ENCODE assay signal across 1 cellular context in genomic region chr2:167651406-167652151, GRCh38.
TF ChIP-seq lines count a peak whose summit lies in the region.

No MANE protein-coding gene starts in this region.

TF ChIP-seq in GM23338, 12 proteins besides CTCF, POLR2A, EP300 and RAD21 (continued from another document):
- no peak for TF ChIP-seq ZNF462 (CRISPR knock-in tag; IDR thresholded peaks at IDR 0.05)
- TF ChIP-seq, protein P1, sequence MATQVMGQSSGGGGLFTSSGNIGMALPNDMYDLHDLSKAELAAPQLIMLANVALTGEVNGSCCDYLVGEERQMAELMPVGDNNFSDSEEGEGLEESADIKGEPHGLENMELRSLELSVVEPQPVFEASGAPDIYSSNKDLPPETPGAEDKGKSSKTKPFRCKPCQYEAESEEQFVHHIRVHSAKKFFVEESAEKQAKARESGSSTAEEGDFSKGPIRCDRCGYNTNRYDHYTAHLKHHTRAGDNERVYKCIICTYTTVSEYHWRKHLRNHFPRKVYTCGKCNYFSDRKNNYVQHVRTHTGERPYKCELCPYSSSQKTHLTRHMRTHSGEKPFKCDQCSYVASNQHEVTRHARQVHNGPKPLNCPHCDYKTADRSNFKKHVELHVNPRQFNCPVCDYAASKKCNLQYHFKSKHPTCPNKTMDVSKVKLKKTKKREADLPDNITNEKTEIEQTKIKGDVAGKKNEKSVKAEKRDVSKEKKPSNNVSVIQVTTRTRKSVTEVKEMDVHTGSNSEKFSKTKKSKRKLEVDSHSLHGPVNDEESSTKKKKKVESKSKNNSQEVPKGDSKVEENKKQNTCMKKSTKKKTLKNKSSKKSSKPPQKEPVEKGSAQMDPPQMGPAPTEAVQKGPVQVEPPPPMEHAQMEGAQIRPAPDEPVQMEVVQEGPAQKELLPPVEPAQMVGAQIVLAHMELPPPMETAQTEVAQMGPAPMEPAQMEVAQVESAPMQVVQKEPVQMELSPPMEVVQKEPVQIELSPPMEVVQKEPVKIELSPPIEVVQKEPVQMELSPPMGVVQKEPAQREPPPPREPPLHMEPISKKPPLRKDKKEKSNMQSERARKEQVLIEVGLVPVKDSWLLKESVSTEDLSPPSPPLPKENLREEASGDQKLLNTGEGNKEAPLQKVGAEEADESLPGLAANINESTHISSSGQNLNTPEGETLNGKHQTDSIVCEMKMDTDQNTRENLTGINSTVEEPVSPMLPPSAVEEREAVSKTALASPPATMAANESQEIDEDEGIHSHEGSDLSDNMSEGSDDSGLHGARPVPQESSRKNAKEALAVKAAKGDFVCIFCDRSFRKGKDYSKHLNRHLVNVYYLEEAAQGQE (IDR thresholded peaks at IDR 0.05; ENCODE audit: unreplicated experiment) = no peak
